2 cellular contexts compared by ENCODE assay signal in genomic region chr2:176121377-176122111, GRCh38.
TF ChIP-seq lines count a peak whose summit lies in the region.

No MANE protein-coding gene starts in this region.

TF ChIP-seq in SK-N-SH, 30 proteins besides CTCF, POLR2A, EP300 and RAD21:
- no peak for TF ChIP-seq RXRA (IDR thresholded peaks at IDR 0.05; ENCODE audit: borderline replicate concordance, low read depth)
- TF ChIP-seq RFX5 (IDR thresholded peaks at IDR 0.05; ENCODE audit: low read length), result no peak
- no peak for TF ChIP-seq TCF12 (IDR thresholded peaks at IDR 0.05)
- TF ChIP-seq, protein P1, sequence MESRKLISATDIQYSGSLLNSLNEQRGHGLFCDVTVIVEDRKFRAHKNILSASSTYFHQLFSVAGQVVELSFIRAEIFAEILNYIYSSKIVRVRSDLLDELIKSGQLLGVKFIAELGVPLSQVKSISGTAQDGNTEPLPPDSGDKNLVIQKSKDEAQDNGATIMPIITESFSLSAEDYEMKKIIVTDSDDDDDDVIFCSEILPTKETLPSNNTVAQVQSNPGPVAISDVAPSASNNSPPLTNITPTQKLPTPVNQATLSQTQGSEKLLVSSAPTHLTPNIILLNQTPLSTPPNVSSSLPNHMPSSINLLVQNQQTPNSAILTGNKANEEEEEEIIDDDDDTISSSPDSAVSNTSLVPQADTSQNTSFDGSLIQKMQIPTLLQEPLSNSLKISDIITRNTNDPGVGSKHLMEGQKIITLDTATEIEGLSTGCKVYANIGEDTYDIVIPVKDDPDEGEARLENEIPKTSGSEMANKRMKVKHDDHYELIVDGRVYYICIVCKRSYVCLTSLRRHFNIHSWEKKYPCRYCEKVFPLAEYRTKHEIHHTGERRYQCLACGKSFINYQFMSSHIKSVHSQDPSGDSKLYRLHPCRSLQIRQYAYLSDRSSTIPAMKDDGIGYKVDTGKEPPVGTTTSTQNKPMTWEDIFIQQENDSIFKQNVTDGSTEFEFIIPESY (IDR thresholded peaks at IDR 0.05; ENCODE audit: borderline replicate concordance, low read depth), result no peak
- TF ChIP-seq PBX3 (IDR thresholded peaks at IDR 0.05), result no peak
- no peak for TF ChIP-seq FOXJ3 (CRISPR knock-in tag; IDR thresholded peaks at IDR 0.05)
- no peak for TF ChIP-seq TEAD4 (IDR thresholded peaks at IDR 0.05; ENCODE audit: borderline replicate concordance, insufficient read depth)
- TF ChIP-seq, protein P2, sequence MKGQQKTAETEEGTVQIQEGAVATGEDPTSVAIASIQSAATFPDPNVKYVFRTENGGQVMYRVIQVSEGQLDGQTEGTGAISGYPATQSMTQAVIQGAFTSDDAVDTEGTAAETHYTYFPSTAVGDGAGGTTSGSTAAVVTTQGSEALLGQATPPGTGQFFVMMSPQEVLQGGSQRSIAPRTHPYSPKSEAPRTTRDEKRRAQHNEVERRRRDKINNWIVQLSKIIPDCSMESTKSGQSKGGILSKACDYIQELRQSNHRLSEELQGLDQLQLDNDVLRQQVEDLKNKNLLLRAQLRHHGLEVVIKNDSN (IDR thresholded peaks at IDR 0.05; ENCODE audit: borderline replicate concordance, low read depth), result no peak
- TF ChIP-seq RCOR1 (IDR thresholded peaks at IDR 0.05; ENCODE audit: low read length), result no peak
- no peak for TF ChIP-seq YY1 (IDR thresholded peaks at IDR 0.05; ENCODE audit: low read depth)
- TF ChIP-seq, protein P3, sequence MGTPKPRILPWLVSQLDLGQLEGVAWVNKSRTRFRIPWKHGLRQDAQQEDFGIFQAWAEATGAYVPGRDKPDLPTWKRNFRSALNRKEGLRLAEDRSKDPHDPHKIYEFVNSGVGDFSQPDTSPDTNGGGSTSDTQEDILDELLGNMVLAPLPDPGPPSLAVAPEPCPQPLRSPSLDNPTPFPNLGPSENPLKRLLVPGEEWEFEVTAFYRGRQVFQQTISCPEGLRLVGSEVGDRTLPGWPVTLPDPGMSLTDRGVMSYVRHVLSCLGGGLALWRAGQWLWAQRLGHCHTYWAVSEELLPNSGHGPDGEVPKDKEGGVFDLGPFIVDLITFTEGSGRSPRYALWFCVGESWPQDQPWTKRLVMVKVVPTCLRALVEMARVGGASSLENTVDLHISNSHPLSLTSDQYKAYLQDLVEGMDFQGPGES (IDR thresholded peaks at IDR 0.05; ENCODE audit: low read depth, low read length), result no peak
- TF ChIP-seq NRF1 (IDR thresholded peaks at IDR 0.05; ENCODE audit: low read depth, low read length), result no peak
- TF ChIP-seq, protein P4, sequence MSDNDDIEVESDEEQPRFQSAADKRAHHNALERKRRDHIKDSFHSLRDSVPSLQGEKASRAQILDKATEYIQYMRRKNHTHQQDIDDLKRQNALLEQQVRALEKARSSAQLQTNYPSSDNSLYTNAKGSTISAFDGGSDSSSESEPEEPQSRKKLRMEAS (IDR thresholded peaks at IDR 0.05; ENCODE audit: low read depth), result no peak
- no peak for TF ChIP-seq CHD2 (IDR thresholded peaks at IDR 0.05; ENCODE audit: low read length, partially characterized antibody)
- TF ChIP-seq SMC3 (IDR thresholded peaks at IDR 0.05; ENCODE audit: low read depth, low read length), result no peak
- TF ChIP-seq GABPA (IDR thresholded peaks at IDR 0.05; ENCODE audit: low read depth), result no peak
- no peak for TF ChIP-seq ELF1 (IDR thresholded peaks at IDR 0.05)

TF ChIP-seq in SK-N-SH treated with all-trans-retinoic acid at 6 μM for 48 hours, 23 proteins besides CTCF, POLR2A, EP300 and RAD21:
- TF ChIP-seq, protein P5, sequence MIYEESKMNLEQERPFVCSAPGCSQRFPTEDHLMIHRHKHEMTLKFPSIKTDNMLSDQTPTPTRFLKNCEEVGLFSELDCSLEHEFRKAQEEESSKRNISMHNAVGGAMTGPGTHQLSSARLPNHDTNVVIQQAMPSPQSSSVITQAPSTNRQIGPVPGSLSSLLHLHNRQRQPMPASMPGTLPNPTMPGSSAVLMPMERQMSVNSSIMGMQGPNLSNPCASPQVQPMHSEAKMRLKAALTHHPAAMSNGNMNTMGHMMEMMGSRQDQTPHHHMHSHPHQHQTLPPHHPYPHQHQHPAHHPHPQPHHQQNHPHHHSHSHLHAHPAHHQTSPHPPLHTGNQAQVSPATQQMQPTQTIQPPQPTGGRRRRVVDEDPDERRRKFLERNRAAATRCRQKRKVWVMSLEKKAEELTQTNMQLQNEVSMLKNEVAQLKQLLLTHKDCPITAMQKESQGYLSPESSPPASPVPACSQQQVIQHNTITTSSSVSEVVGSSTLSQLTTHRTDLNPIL (CRISPR knock-in tag; IDR thresholded peaks at IDR 0.05; ENCODE audit: low read depth), result no peak
- TF ChIP-seq PPARA (CRISPR knock-in tag; IDR thresholded peaks at IDR 0.05; ENCODE audit: borderline replicate concordance) (no peak), ESRRG (CRISPR knock-in tag; IDR thresholded peaks at IDR 0.05) (no peak), ISL1 (CRISPR knock-in tag; IDR thresholded peaks at IDR 0.05) (no peak)
